Comparison of ENCODE assay signal across 1 cellular context in genomic region chr17:75757086-75757681, GRCh38.
TF ChIP-seq lines count a peak whose summit lies in the region.

No MANE protein-coding gene starts in this region.

TF ChIP-seq in GM12878, 131 proteins besides CTCF, POLR2A, EP300 and RAD21:
- TF ChIP-seq NR2F1 (conservative IDR thresholded peaks at IDR 0.05) (no peak), ATF7 (IDR thresholded peaks at IDR 0.05; ENCODE audit: low read depth) (no peak), SUPT20H (IDR thresholded peaks at IDR 0.05; ENCODE audit: borderline replicate concordance, control insufficient read depth, low read depth, low read length) (no peak), CBX5 (IDR thresholded peaks at IDR 0.05; ENCODE audit: low read depth) (no peak), HCFC1 (IDR thresholded peaks at IDR 0.05; ENCODE audit: low read length) (no peak)
TF ChIP-seq in GM12878: peak in this region for 0.
